Comparison of ENCODE assay signal across 1 cellular context in the genomic region with DNA sequence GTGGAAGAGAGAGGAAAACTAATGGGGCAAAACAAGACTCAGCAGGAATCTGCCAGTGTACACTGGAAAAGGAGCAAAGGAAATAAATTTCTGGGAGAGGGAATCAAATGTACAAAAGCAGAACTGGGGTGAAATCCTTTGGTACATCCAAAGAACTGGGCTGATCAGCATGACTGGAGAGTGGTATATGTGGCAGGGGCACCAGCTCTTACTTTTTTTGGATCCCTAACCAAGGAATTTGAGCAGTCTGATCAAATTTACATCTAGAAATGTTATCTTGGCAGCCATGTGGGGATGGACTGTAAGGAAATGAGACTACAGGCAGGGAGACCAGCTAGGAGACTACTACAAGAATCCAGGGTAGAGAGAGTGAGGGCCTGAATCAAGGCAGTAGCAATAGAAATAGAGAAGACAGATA.
TF ChIP-seq lines count a peak whose summit lies in the region.

No MANE protein-coding gene starts in this region.

TF ChIP-seq in HepG2, 621 proteins besides CTCF, POLR2A, EP300 and RAD21:
- TF ChIP-seq, protein P1, sequence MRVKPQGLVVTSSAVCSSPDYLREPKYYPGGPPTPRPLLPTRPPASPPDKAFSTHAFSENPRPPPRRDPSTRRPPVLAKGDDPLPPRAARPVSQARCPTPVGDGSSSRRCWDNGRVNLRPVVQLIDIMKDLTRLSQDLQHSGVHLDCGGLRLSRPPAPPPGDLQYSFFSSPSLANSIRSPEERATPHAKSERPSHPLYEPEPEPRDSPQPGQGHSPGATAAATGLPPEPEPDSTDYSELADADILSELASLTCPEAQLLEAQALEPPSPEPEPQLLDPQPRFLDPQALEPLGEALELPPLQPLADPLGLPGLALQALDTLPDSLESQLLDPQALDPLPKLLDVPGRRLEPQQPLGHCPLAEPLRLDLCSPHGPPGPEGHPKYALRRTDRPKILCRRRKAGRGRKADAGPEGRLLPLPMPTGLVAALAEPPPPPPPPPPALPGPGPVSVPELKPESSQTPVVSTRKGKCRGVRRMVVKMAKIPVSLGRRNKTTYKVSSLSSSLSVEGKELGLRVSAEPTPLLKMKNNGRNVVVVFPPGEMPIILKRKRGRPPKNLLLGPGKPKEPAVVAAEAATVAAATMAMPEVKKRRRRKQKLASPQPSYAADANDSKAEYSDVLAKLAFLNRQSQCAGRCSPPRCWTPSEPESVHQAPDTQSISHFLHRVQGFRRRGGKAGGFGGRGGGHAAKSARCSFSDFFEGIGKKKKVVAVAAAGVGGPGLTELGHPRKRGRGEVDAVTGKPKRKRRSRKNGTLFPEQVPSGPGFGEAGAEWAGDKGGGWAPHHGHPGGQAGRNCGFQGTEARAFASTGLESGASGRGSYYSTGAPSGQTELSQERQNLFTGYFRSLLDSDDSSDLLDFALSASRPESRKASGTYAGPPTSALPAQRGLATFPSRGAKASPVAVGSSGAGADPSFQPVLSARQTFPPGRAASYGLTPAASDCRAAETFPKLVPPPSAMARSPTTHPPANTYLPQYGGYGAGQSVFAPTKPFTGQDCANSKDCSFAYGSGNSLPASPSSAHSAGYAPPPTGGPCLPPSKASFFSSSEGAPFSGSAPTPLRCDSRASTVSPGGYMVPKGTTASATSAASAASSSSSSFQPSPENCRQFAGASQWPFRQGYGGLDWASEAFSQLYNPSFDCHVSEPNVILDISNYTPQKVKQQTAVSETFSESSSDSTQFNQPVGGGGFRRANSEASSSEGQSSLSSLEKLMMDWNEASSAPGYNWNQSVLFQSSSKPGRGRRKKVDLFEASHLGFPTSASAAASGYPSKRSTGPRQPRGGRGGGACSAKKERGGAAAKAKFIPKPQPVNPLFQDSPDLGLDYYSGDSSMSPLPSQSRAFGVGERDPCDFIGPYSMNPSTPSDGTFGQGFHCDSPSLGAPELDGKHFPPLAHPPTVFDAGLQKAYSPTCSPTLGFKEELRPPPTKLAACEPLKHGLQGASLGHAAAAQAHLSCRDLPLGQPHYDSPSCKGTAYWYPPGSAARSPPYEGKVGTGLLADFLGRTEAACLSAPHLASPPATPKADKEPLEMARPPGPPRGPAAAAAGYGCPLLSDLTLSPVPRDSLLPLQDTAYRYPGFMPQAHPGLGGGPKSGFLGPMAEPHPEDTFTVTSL (CRISPR knock-in tag; IDR thresholded peaks at IDR 0.05; ENCODE audit: borderline replicate concordance): no peak
- no peak for TF ChIP-seq ZNF567 (CRISPR knock-in tag; IDR thresholded peaks at IDR 0.05; ENCODE audit: borderline replicate concordance)
- 0 out of 2 replicates have a peak, but pooled peaks have one; percentile 8 for TF ChIP-seq MEF2D (CRISPR knock-in tag; IDR thresholded peaks at IDR 0.05)
- TF ChIP-seq MED13 (CRISPR knock-in tag; IDR thresholded peaks at IDR 0.05): no peak
- TF ChIP-seq ZNF816 (CRISPR knock-in tag; IDR thresholded peaks at IDR 0.05; ENCODE audit: borderline replicate concordance): 0 out of 2 replicates have a peak, but pooled peaks have one; percentile 15
- TF ChIP-seq ELF3 (CRISPR knock-in tag; IDR thresholded peaks at IDR 0.05): no peak
- TF ChIP-seq, protein P2, sequence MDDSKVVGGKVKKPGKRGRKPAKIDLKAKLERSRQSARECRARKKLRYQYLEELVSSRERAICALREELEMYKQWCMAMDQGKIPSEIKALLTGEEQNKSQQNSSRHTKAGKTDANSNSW (CRISPR knock-in tag; IDR thresholded peaks at IDR 0.05; ENCODE audit: borderline replicate concordance): no peak
- TF ChIP-seq, protein P3, sequence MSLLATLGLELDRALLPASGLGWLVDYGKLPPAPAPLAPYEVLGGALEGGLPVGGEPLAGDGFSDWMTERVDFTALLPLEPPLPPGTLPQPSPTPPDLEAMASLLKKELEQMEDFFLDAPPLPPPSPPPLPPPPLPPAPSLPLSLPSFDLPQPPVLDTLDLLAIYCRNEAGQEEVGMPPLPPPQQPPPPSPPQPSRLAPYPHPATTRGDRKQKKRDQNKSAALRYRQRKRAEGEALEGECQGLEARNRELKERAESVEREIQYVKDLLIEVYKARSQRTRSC (CRISPR knock-in tag; IDR thresholded peaks at IDR 0.05; ENCODE audit: low read depth): no peak
- TF ChIP-seq, protein P4, sequence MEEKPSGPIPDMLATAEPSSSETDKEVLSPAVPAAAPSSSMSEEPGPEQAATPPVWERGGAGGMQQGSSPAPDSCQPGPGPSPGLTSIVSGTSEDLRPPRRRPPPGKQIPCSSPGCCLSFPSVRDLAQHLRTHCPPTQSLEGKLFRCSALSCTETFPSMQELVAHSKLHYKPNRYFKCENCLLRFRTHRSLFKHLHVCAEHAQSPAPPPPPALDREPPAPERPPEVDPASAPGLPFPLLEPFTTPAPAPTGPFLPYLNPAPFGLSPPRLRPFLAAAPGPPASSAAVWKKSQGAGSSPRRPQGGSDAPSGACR (CRISPR knock-in tag; IDR thresholded peaks at IDR 0.05): no peak
